In the genomic region with DNA sequence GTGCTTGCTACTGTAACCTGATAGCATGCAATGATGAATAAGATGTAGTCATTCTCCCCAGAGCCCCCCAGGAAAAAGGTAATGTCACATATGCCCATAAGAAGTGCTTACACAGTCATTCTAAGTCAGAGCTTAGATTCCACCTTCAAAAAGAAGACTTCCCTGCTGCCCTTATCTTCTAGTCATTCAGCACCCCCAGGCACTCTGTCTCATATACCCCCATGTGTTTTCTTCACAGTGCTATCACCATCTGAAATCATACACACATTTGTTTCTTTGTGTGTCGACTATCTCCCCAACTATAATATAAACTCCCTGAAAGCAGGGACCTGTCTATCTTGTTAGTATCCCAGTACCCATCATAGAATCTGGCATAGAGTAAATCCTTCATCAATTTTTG, we compare ENCODE assay signal across 36 cellular contexts. TPM values are rescaled to one million over a fixed set of nuclear protein-coding genes. Genes with fewer than 3 reads are reported as not detected.
"Had no signal": no experiment of that assay in that cellular context is flagged by ENCODE, and none has a peak within 500 bp of the region (broad histone marks: within the 10 kb centered on the region; RNA-seq: fewer than 3 reads in every experiment).

No MANE protein-coding gene starts in this region.

- H3K36me3 ChIP-seq: adrenal gland, breast epithelium, cardiac muscle cell, colonic mucosa, esophagus squamous epithelium, heart left ventricle had no signal

- H3K27ac ChIP-seq: breast epithelium, cardiac muscle cell, colonic mucosa, epithelial cell of prostate, esophagus squamous epithelium, heart left ventricle had no signal

- H3K4me3 ChIP-seq: adrenal gland, breast epithelium, cardiac muscle cell, colonic mucosa, esophagus squamous epithelium, heart left ventricle had no signal

- H3K4me1 ChIP-seq: breast epithelium, colonic mucosa, esophagus squamous epithelium, heart left ventricle had no signal

- H3K9me3 ChIP-seq: breast epithelium, colonic mucosa had no signal

- ATAC-seq: activated CD4-positive, alpha-beta T cell treated with anti-CD3 and anti-CD28 coated beads for 36 hours; activated CD8-positive, alpha-beta memory T cell treated with anti-CD3 and anti-CD28 coated beads, Interleukin-2, amount 10 ng/mL, durations not matched to agents 7 days and 5 days; activated CD8-positive, alpha-beta T cell treated with anti-CD3 and anti-CD28 coated beads, Interleukin-2, amount 10 ng/mL, durations not matched to agents 7 days and 5 days; activated naive CD8-positive, alpha-beta T cell treated with anti-CD3 and anti-CD28 coated beads, Interleukin-2, amount 50 U/mL, for 24 hours; heart left ventricle; T-helper 17 cell had no signal

- DNase-seq: activated CD4-positive, alpha-beta memory T cell treated with anti-CD3 and anti-CD28 coated beads for 36 hours; activated CD4-positive, alpha-beta T cell treated with anti-CD3 and anti-CD28 coated beads for 36 hours; activated CD4-positive, alpha-beta T cell treated with anti-CD3 and anti-CD28 coated beads, Interleukin-2, amount 10 ng/mL, durations not matched to agents 24 days and 14 days; activated CD4-positive, CD25-positive, alpha-beta regulatory T cell; activated CD4-positive, CD25-positive, alpha-beta regulatory T cell treated with anti-CD3 and anti-CD28 coated beads, Interleukin-2, amount 50 U/mL, for 72 hours; activated CD8-positive, alpha-beta memory T cell treated with anti-CD3 and anti-CD28 coated beads, Interleukin-2, amount 10 ng/mL, durations not matched to agents 7 days and 5 days; activated CD8-positive, alpha-beta memory T cell treated with anti-CD3 and anti-CD28 coated beads, Interleukin-2, amount 50 U/mL, for 4 hours; activated CD8-positive, alpha-beta T cell treated with anti-CD3 and anti-CD28 coated beads, Interleukin-2, amount 10 ng/mL, durations not matched to agents 7 days and 5 days; activated effector memory CD4-positive, alpha-beta T cell treated with anti-CD3 and anti-CD28 coated beads, Interleukin-2, amount 50 U/mL, for 16 hours; activated naive CD4-positive, alpha-beta T cell treated with anti-CD3 and anti-CD28 coated beads for 36 hours; activated naive CD8-positive, alpha-beta T cell treated with anti-CD3 and anti-CD28 coated beads for 36 hours; activated naive CD8-positive, alpha-beta T cell treated with anti-CD3 and anti-CD28 coated beads, Interleukin-2, amount 50 U/mL, for 24 hours; activated T-cell treated with anti-CD3 and anti-CD28 coated beads, Interleukin-2, amount 50 U/mL, for 1 hour; activated T-cell treated with anti-CD3 and anti-CD28 coated beads, Interleukin-2, amount 50 U/mL, for 48 hours; amygdala; aorta; central memory CD4-positive, alpha-beta T cell; cerebellar nuclear complex; colonic mucosa; effector CD8-positive, alpha-beta T cell; esophagus squamous epithelium; glutamatergic neuron; heart left ventricle; T-helper 1 cell; T-helper 17 cell had no signal

- H3K27me3 ChIP-seq: adrenal gland, breast epithelium, colonic mucosa had no signal

RNA-seq across cellular contexts. Expression of gene RNF186, which starts 50.9 kb away (rescaled TPM):
- total RNA-seq: activated CD4-positive, alpha-beta memory T cell treated with anti-CD3 and anti-CD28 coated beads for 36 hours; activated CD4-positive, alpha-beta T cell treated with anti-CD3 and anti-CD28 coated beads for 36 hours; activated CD4-positive, alpha-beta T cell treated with anti-CD3 and anti-CD28 coated beads, Interleukin-2, amount 10 ng/mL, durations not matched to agents 24 days and 14 days; activated CD8-positive, alpha-beta memory T cell treated with anti-CD3 and anti-CD28 coated beads for 36 hours; activated CD8-positive, alpha-beta memory T cell treated with anti-CD3 and anti-CD28 coated beads, Interleukin-2, amount 10 ng/mL, durations not matched to agents 7 days and 5 days; activated CD8-positive, alpha-beta T cell treated with anti-CD3 and anti-CD28 coated beads, Interleukin-2, amount 10 ng/mL, durations not matched to agents 7 days and 5 days; activated naive CD4-positive, alpha-beta T cell treated with anti-CD3 and anti-CD28 coated beads for 36 hours; activated naive CD8-positive, alpha-beta T cell treated with anti-CD3 and anti-CD28 coated beads for 36 hours; activated T-helper 1 cell treated with anti-CD3 and anti-CD28 coated beads, Interleukin-12 subunit alpha, Interleukin-12 subunit beta, Interleukin-2, Interleukin-4 antibody, amounts not matched to agents 30 ng/mL and 10 ng/mL and 1 ng/mL, durations not matched to agents 14 hours and 24 hours and 36 hours; activated T-helper 2 cell treated with anti-CD3 and anti-CD28 coated beads, Interferon-gamma antibody, Interleukin-2, Interleukin-4, amounts not matched to agents 10 μg/mL and 5 μg/mL and 100 μg/mL, durations not matched to agents 14 hours and 24 hours and 36 hours; adrenal gland; aorta; cardiac muscle cell; dermis microvascular lymphatic vessel endothelial cell; endothelial cell of umbilical vein; esophagus squamous epithelium; frontal cortex; heart left ventricle; T-helper 17 cell had no signal
- polyA plus RNA-seq: adrenal gland, cardiac muscle cell, endothelial cell of umbilical vein, heart left ventricle had no signal

RNA-seq across cellular contexts. Expression of gene PLA2G2E, which starts 57.4 kb away (rescaled TPM):
- total RNA-seq: activated CD4-positive, alpha-beta memory T cell treated with anti-CD3 and anti-CD28 coated beads for 36 hours; activated CD4-positive, alpha-beta T cell treated with anti-CD3 and anti-CD28 coated beads for 36 hours; activated CD4-positive, alpha-beta T cell treated with anti-CD3 and anti-CD28 coated beads, Interleukin-2, amount 10 ng/mL, durations not matched to agents 24 days and 14 days; activated CD8-positive, alpha-beta memory T cell treated with anti-CD3 and anti-CD28 coated beads for 36 hours; activated CD8-positive, alpha-beta memory T cell treated with anti-CD3 and anti-CD28 coated beads, Interleukin-2, amount 10 ng/mL, durations not matched to agents 7 days and 5 days; activated CD8-positive, alpha-beta T cell treated with anti-CD3 and anti-CD28 coated beads, Interleukin-2, amount 10 ng/mL, durations not matched to agents 7 days and 5 days; activated naive CD4-positive, alpha-beta T cell treated with anti-CD3 and anti-CD28 coated beads for 36 hours; activated naive CD8-positive, alpha-beta T cell treated with anti-CD3 and anti-CD28 coated beads for 36 hours; activated T-helper 1 cell treated with anti-CD3 and anti-CD28 coated beads, Interleukin-12 subunit alpha, Interleukin-12 subunit beta, Interleukin-2, Interleukin-4 antibody, amounts not matched to agents 30 ng/mL and 10 ng/mL and 1 ng/mL, durations not matched to agents 14 hours and 24 hours and 36 hours; activated T-helper 2 cell treated with anti-CD3 and anti-CD28 coated beads, Interferon-gamma antibody, Interleukin-2, Interleukin-4, amounts not matched to agents 10 μg/mL and 5 μg/mL and 100 μg/mL, durations not matched to agents 14 hours and 24 hours and 36 hours; adrenal gland; aorta; breast epithelium; cardiac muscle cell; colonic mucosa; dermis microvascular lymphatic vessel endothelial cell; endothelial cell of umbilical vein; esophagus squamous epithelium; frontal cortex; heart left ventricle; T-helper 17 cell had no signal
- polyA plus RNA-seq: adrenal gland, aorta, cardiac muscle cell, endothelial cell of umbilical vein, esophagus, heart left ventricle had no signal
